ENCODE assay signal across 8 cellular contexts in genomic region chr9:72363908-72364678, GRCh38. TPM values are rescaled to one million over a fixed set of nuclear protein-coding genes. Genes with fewer than 3 reads are reported as not detected.
DNase-seq lines count a peak whose midpoint lies in the region; ATAC-seq, FAIRE-seq and TF ChIP-seq lines count a peak whose summit lies in the region.

No MANE protein-coding gene starts in this region.

- under 1% methylated on average over 9 of the region's 73 CpGs for WGBS in HepG2 (ENCODE audit: low lambda C conversion rate)

- peaks cover 35% of the 10 kb centered on the region for H3K36me3 Mint-ChIP-seq in activated CD4-positive, alpha-beta T cell treated with anti-CD3 and anti-CD28 coated beads, Interleukin-2, amount 10 ng/mL, durations not matched to agents 24 days and 14 days (ENCODE audit: low read depth)

- intact Hi-C loops in activated CD4-positive, alpha-beta T cell treated with anti-CD3 and anti-CD28 coated beads, Interleukin-2, amount 10 ng/mL, durations not matched to agents 24 days and 14 days (cut with micrococcal nuclease): loop anchor here (1.0 to 10.0 kb wide), 6 partner anchors 15 to 1949 kb away; partner anchors contain the start of genes ANXA1, CEMIP2 and KLF9
- intact Hi-C loops in HepG2 (cut with micrococcal nuclease; ENCODE audit: unreplicated experiment): loop anchor here (2.0 to 5.0 kb wide), 2 partner anchors 71 to 452 kb away; partner anchors contain the start of genes ABHD17B and C9orf85

- CTCF ChIA-PET in HepG2 (lab: Yijun Ruan, JAX; ENCODE audit: low intra/inter-chr PET ratio, low total read pairs): no interaction called here

- peak overlapping the region; percentile 97 for H3K9ac ChIP-seq in HepG2 (ENCODE audit: insufficient read depth, low read depth, low read length)

- TF ChIP-seq CTCF in coronary artery (IDR thresholded peaks at IDR 0.05) (no peak), HepG2 (CRISPR knock-in tag; IDR thresholded peaks at IDR 0.05) (no peak)

- in situ Hi-C loops in HepG2 (cut with HindIII; ENCODE audit: extremely low pct_ligation_motif_present, low pct_unique_long_range_greater_than_20kb): loop anchor here (10.0 kb wide), 1 partner anchor 471 kb away; no protein-coding TSS in a partner anchor

- POLR2A ChIA-PET in HepG2 (lab: Yijun Ruan, JAX): interaction anchor here (1.0 to 2.0 kb wide), 7 partner anchors 12 to 590 kb away, joined by 5 to 9 read pairs (median 6); partner anchors contain the start of genes ABHD17B and C9orf85

- H3K27me3 Mint-ChIP-seq in activated CD4-positive, alpha-beta T cell treated with anti-CD3 and anti-CD28 coated beads, Interleukin-2, amount 10 ng/mL, durations not matched to agents 24 days and 14 days: no peaks in the 10 kb centered on the region

- 0 out of 4 replicates have a peak, but pooled peaks of 1 of the 2 experiments have one; percentile 27 for TF ChIP-seq POLR2A in HepG2 (IDR thresholded peaks at IDR 0.05; ENCODE audit: insufficient read depth in 1 of 2, low read depth in 2 of 2, low read length in 2 of 2)

- H3K27ac ChIP-seq in coronary artery (peak overlapping the region; percentile 99), HepG2 (ENCODE audit: extremely low read length, insufficient read depth, low read length) (peak overlapping the region; percentile 99)

- no peak for TF ChIP-seq RAD21 in HepG2 (CRISPR knock-in tag; IDR thresholded peaks at IDR 0.05)

- H3K79me2 ChIP-seq in HepG2 (ENCODE audit: insufficient read depth, low read length): peaks cover 53% of the 10 kb centered on the region

- peak overlapping the region; percentile 86 for H3K27ac Mint-ChIP-seq in activated CD4-positive, alpha-beta T cell treated with anti-CD3 and anti-CD28 coated beads, Interleukin-2, amount 10 ng/mL, durations not matched to agents 24 days and 14 days

- no peak for FAIRE-seq in HepG2 (lab: Jason Lieb, UNC)

- no peaks in the 10 kb centered on the region for H3K9me3 Mint-ChIP-seq in activated CD4-positive, alpha-beta T cell treated with anti-CD3 and anti-CD28 coated beads, Interleukin-2, amount 10 ng/mL, durations not matched to agents 24 days and 14 days

- peaks cover 36% of the 10 kb centered on the region for H4K20me1 ChIP-seq in HepG2 (ENCODE audit: insufficient read depth, low read length)

- H3K4me2 ChIP-seq in HepG2 (ENCODE audit: low read depth, low read length): peak overlapping the region; percentile 83

- peak overlapping the region; percentile 91 for H3K4me3 Mint-ChIP-seq in activated CD4-positive, alpha-beta T cell treated with anti-CD3 and anti-CD28 coated beads, Interleukin-2, amount 10 ng/mL, durations not matched to agents 24 days and 14 days

- peaks cover 9 to 15% of the 10 kb centered on the region in 2 experiments for H3K36me3 ChIP-seq in HepG2 (replicated peaks in 1 of 2; ENCODE audit: control insufficient read depth in 1 of 2, insufficient read depth in 2 of 2, low read length in 2 of 2)

- DNase-seq in HCEC 1CT: peak; percentile 47
- peak; percentile 11 for DNase-seq in MV-4-11 (lab: John Stamatoyannopoulos, UW)
- DNase-seq in activated CD4-positive, alpha-beta T cell treated with anti-CD3 and anti-CD28 coated beads, Interleukin-2, amount 10 ng/mL, durations not matched to agents 24 days and 14 days: peak; percentile 93
- peak; percentile 88 for DNase-seq in coronary artery (ENCODE audit: low spot score)
- DNase-seq in HepG2 (ENCODE audit: low spot score): peak; percentile 20
- peak; percentile 69 for DNase-seq in stimulated activated CD4-positive, alpha-beta T cell treated with anti-CD3 and anti-CD28 coated beads, Interleukin-4, amount 100 ng/mL, for 24 hours
- no peak for DNase-seq in cerebellar nuclear complex (lab: John Stamatoyannopoulos, UW)

- ATAC-seq in GM18498 (IDR thresholded peaks at IDR 0.05; ENCODE audit: unreplicated experiment) (peak; percentile 47), HepG2 (peak; percentile 50)

- H3K9me3 ChIP-seq in HepG2 (ENCODE audit: low read length): no peaks in the 10 kb centered on the region

- peaks cover 62% of the 10 kb centered on the region for H3K4me1 ChIP-seq in HepG2 (ENCODE audit: insufficient read depth, low read length)

- peaks cover 37% of the 10 kb centered on the region for H3K4me1 Mint-ChIP-seq in activated CD4-positive, alpha-beta T cell treated with anti-CD3 and anti-CD28 coated beads, Interleukin-2, amount 10 ng/mL, durations not matched to agents 24 days and 14 days

- H2AFZ ChIP-seq in HepG2 (ENCODE audit: low read length): no peak overlapping the region

- H3K4me3 ChIP-seq in coronary artery: peak overlapping the region; percentile 95
- peak overlapping the region; percentile 81 to 97 (median 95) for H3K4me3 ChIP-seq in HepG2 (replicated peaks in 1 of 3; ENCODE audit: insufficient read depth in 1 of 3, low read depth in 2 of 3, low read length in 3 of 3)

- no peak for TF ChIP-seq EP300 in HepG2 (IDR thresholded peaks at IDR 0.05; ENCODE audit: low read depth in 2 of 2, low read length in 2 of 2)
- TF ChIP-seq EP300 in HepG2 (CRISPR knock-in tag; IDR thresholded peaks at IDR 0.05; ENCODE audit: borderline replicate concordance): no peak

- H3K27me3 ChIP-seq in HepG2 (ENCODE audit: control insufficient read depth in 1 of 2, insufficient read depth in 2 of 2, low read length in 2 of 2): no peaks in the 10 kb centered on the region; a peak in 1 of 5 replicates

- no TSS peak for BruUV-seq in HepG2 (replicated peaks; lab: Mats Ljungman, UMichigan)

TF ChIP-seq in HepG2, 621 proteins besides CTCF, POLR2A, EP300 and RAD21 (continues in another document):
- TF ChIP-seq ETV5 (CRISPR knock-in tag; IDR thresholded peaks at IDR 0.05; ENCODE audit: borderline replicate concordance): no peak
- TF ChIP-seq ZNF160 (CRISPR knock-in tag; IDR thresholded peaks at IDR 0.05): 0 out of 2 replicates have a peak, but pooled peaks have one; percentile 65
- TF ChIP-seq ZBTB44 (CRISPR knock-in tag; IDR thresholded peaks at IDR 0.05): no peak
- no peak for TF ChIP-seq ZNF75D (CRISPR knock-in tag; IDR thresholded peaks at IDR 0.05; ENCODE audit: borderline replicate concordance)
- no peak for TF ChIP-seq POGZ (CRISPR knock-in tag; IDR thresholded peaks at IDR 0.05)
- TF ChIP-seq KAT8 (CRISPR knock-in tag; IDR thresholded peaks at IDR 0.05): 0 out of 2 replicates have a peak, but pooled peaks have one; percentile 14
- TF ChIP-seq AGO1 (IDR thresholded peaks at IDR 0.05; ENCODE audit: low read depth, low read length, poor library complexity, severe bottlenecking): no peak
- no peak for TF ChIP-seq ZSCAN31 (CRISPR knock-in tag; IDR thresholded peaks at IDR 0.05; ENCODE audit: low read depth)
- no peak for TF ChIP-seq PBX2 (CRISPR knock-in tag; IDR thresholded peaks at IDR 0.05)
- TF ChIP-seq ZNF138 (CRISPR knock-in tag; IDR thresholded peaks at IDR 0.05; ENCODE audit: low read depth): no peak
- peak; percentile 51; the same call in 1 of the 2 replicates for TF ChIP-seq SAP130 (CRISPR knock-in tag; IDR thresholded peaks at IDR 0.05; ENCODE audit: low read depth)
- TF ChIP-seq CAMTA2 (CRISPR knock-in tag; IDR thresholded peaks at IDR 0.05; ENCODE audit: borderline replicate concordance): 0 out of 2 replicates have a peak, but pooled peaks have one; percentile 52

RNA-seq across cellular contexts. Expression of gene ZFAND5, which starts 0.9 kb away (rescaled TPM):
- 115 and 121 TPM in 2 replicates for total RNA-seq in activated CD4-positive, alpha-beta T cell treated with anti-CD3 and anti-CD28 coated beads, Interleukin-2, amount 10 ng/mL, durations not matched to agents 24 days and 14 days
- 41.8 and 60.2 TPM in 2 replicates for total RNA-seq in HepG2 (2016; rRNA removed; fragmentation: Illumina TruSeq; extraction: Trizol)
- total RNA-seq in HepG2 (2016; cell fraction: cytosol; rRNA removed; fragmentation: Illumina TruSeq; extraction: Trizol; ENCODE audit: low read depth): 9.1 and 10.4 TPM in 2 replicates
- 40.5 and 58.0 TPM in 2 replicates for total RNA-seq in HepG2 (2016; cell fraction: insoluble cytoplasmic fraction; rRNA removed; fragmentation: Illumina TruSeq; extraction: Trizol)
- 31.7 and 31.9 TPM in 2 replicates for total RNA-seq in HepG2 (2016; cell fraction: membrane; rRNA removed; fragmentation: Illumina TruSeq; extraction: Trizol)
- total RNA-seq in HepG2 (2016; cell fraction: nucleus; rRNA removed; fragmentation: Illumina TruSeq; extraction: Trizol): 93.9 and 99.5 TPM in 2 replicates
- polyA plus RNA-seq in HepG2 (2011; rRNA removed): 49.1 and 53.4 TPM in 2 replicates
- 21.5 and 29.0 TPM in 2 replicates for polyA plus RNA-seq in HepG2 (2011; cell fraction: cytosol; rRNA removed)
- polyA plus RNA-seq in HepG2 (2011; cell fraction: nucleus; rRNA removed): 64.8 and 78.1 TPM in 2 replicates
- polyA plus RNA-seq in HepG2 (2012): 72.3 and 73.7 TPM in 2 replicates
- polyA plus RNA-seq in HepG2 (2016; cell fraction: cytosol; fragmentation: Illumina TruSeq; extraction: Trizol; ENCODE audit: low read depth): 7.4 and 8.7 TPM in 2 replicates
- 62.9 and 71.0 TPM in 2 replicates for polyA plus RNA-seq in HepG2 (2016; cell fraction: insoluble cytoplasmic fraction; fragmentation: Illumina TruSeq; extraction: Trizol; ENCODE audit: low read depth)
- polyA plus RNA-seq in HepG2 (2016; cell fraction: membrane; fragmentation: Illumina TruSeq; extraction: Trizol; ENCODE audit: low read depth): 16.8 and 17.5 TPM in 2 replicates
- polyA plus RNA-seq in HepG2 (2016; cell fraction: nucleus; fragmentation: Illumina TruSeq; extraction: Trizol; ENCODE audit: insufficient read depth, low read depth): 130 TPM in 2 replicates
- polyA minus RNA-seq in HepG2 (2011; rRNA and poly(A)+ RNA removed; ENCODE audit: low replicate concordance): 13.2 and 13.9 TPM in 2 replicates
- polyA minus RNA-seq in HepG2 (2011; cell fraction: cytosol; rRNA and poly(A)+ RNA removed): 32.9 and 49.2 TPM in 2 replicates
- polyA minus RNA-seq in HepG2 (2011; cell fraction: nucleus; rRNA and poly(A)+ RNA removed): 141 and 188 TPM in 2 replicates

Comparison
In these comparisons a context has a peak if more than half of its experiments do, and no peak if none do; other contexts are left out.
1. DNase-seq: peak in HCEC 1CT (single experiment), MV-4-11 (single experiment), activated CD4-positive, alpha-beta T cell treated with anti-CD3 and anti-CD28 coated beads, Interleukin-2, amount 10 ng/mL, durations not matched to agents 24 days and 14 days (single experiment), coronary artery (single experiment), HepG2 (single experiment) and stimulated activated CD4-positive, alpha-beta T cell treated with anti-CD3 and anti-CD28 coated beads, Interleukin-4, amount 100 ng/mL, for 24 hours (single experiment); none in cerebellar nuclear complex (0 of 2).